ENCODE assay signal across 9 cellular contexts in the genomic region with DNA sequence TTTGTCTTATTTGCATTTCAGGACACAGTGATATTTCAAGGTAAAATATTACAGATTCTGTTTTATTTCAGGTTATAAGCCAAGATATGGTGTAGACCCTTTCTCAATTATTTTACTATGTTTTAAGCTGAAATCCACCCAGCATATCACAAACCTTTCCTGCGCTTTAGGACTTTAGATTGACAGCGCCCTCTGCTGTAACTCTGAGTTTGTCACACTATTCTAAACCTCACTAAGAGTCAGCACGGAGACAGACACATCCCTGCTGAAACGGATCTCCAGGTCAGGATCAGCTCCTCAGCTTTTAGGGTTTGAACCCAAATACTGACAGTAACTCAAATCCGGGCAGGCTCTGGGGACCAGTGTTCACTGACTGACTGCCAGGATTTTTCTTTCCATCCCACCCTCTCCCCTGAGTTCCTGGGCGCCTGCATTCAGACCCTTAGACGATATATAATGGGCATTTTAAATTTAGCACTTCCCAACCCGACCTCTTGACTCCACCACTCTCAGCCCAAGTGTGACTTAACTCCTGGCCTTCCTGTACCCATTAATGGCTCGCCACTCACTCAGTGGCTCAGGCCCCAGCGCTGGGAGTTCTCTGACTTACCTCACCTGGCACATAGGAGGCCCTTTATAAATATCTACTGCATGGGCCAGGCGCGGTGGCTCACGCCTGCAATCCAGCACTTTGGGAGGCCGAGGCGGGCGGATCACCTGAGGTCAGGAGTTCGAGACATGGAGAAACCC. TPM values are rescaled to one million over a fixed set of nuclear protein-coding genes. Genes with fewer than 3 reads are reported as not detected.
DNase-seq lines count a peak whose midpoint lies in the region; ATAC-seq and TF ChIP-seq lines count a peak whose summit lies in the region.
"Had no signal": no experiment of that assay in that cellular context is flagged by ENCODE, and none has a peak within 500 bp of the region (broad histone marks: within the 10 kb centered on the region; RNA-seq: fewer than 3 reads in every experiment).

No MANE protein-coding gene starts in this region.

- peak; percentile 66 for DNase-seq in Calu3
- DNase-seq in Kasumi-1 (lab: John Stamatoyannopoulos, UW), result peak; percentile 82 to 87
- peak; percentile 71 for DNase-seq in RPMI8226
- peak; percentile 84 for DNase-seq in choroid plexus epithelial cell (ENCODE audit: low read depth)
- peak in 1 of 2 donors; percentile 3 for DNase-seq in memory B cell (ENCODE audit: low spot score in 2 of 2)

- H3K27me3 Mint-ChIP-seq in Calu3 (ENCODE audit: unreplicated experiment), result no peaks in the 10 kb centered on the region
- peaks cover 4% of the 10 kb centered on the region for H3K27me3 Mint-ChIP-seq in memory B cell

- BruUV-seq in Calu3 (replicated peaks; lab: Mats Ljungman, UMichigan), result no TSS peak

- H3K4me3 Mint-ChIP-seq in Calu3 (ENCODE audit: low read depth, unreplicated experiment) (no peak overlapping the region), memory B cell (no peak overlapping the region)

- H3K4me3 ChIP-seq in choroid plexus epithelial cell (ENCODE audit: low read depth, low read length), result no peak overlapping the region

- intact Hi-C loops in Calu3 (cut with micrococcal nuclease; ENCODE audit: unreplicated experiment), result loop anchor here (1.0 kb wide), 1 partner anchor 135 kb away; no protein-coding TSS in a partner anchor

- CTCF ChIA-PET in Calu3 (lab: Charles Lee), result interaction anchor here (0.7 to 2.0 kb wide), 6 partner anchors 9 to 704 kb away, joined by 3 to 18 read pairs (median 4); no protein-coding TSS in a partner anchor

- H3K36me3 Mint-ChIP-seq in Calu3 (ENCODE audit: insufficient read depth, unreplicated experiment) (no peaks in the 10 kb centered on the region), memory B cell (no peaks in the 10 kb centered on the region)

- ATAC-seq in GM19351 (IDR thresholded peaks at IDR 0.05; ENCODE audit: unreplicated experiment), result peak; percentile 77
- peak; percentile 50 for ATAC-seq in memory B cell (ENCODE audit: low read depth)
- no peak for ATAC-seq in HG03354 (IDR thresholded peaks at IDR 0.05; ENCODE audit: poor library complexity, severe bottlenecking, unreplicated experiment)
- no peak for ATAC-seq in HG02763 (IDR thresholded peaks at IDR 0.05; ENCODE audit: unreplicated experiment)

- H3K27ac Mint-ChIP-seq in Calu3 (ENCODE audit: unreplicated experiment), result no peak overlapping the region
- no peak overlapping the region for H3K27ac Mint-ChIP-seq in memory B cell

- TF ChIP-seq CTCF in Calu3 (IDR thresholded peaks at IDR 0.05; ENCODE audit: unreplicated experiment) (peak; percentile 60), choroid plexus epithelial cell (conservative IDR thresholded peaks at IDR 0.05; ENCODE audit: low read depth, low read length) (peak; percentile 82)

- H3K4me1 Mint-ChIP-seq in Calu3 (ENCODE audit: low read depth, unreplicated experiment) (no peaks in the 10 kb centered on the region), memory B cell (no peaks in the 10 kb centered on the region)

- H3K9me3 Mint-ChIP-seq in Calu3 (ENCODE audit: low read depth, unreplicated experiment), result no peaks in the 10 kb centered on the region
- H3K9me3 Mint-ChIP-seq in memory B cell, result no peaks in the 10 kb centered on the region

RNA-seq across cellular contexts. Expression of a gene that starts 33.5 kb away (rescaled TPM):
- 6.0 and 6.5 TPM in 2 replicates for total RNA-seq in Calu3 (2022)
- total RNA-seq: activated CD8-positive, alpha-beta memory T cell treated with anti-CD3 and anti-CD28 coated beads for 36 hours had no signal

RNA-seq across cellular contexts. Expression of a gene that starts 45.1 kb away (rescaled TPM):
- 1,708 and 1,863 TPM in 2 replicates for total RNA-seq in Calu3 (2022)

Comparison
In these comparisons a context has a peak if more than half of its experiments do, and no peak if none do; other contexts are left out.
1. ATAC-seq: peak in GM19351 (single experiment) and memory B cell (single experiment); none in HG03354 (single experiment) and HG02763 (single experiment).